8 cellular contexts compared by ENCODE assay signal in genomic region chr9:127166651-127167524, GRCh38. TPM values are rescaled to one million over a fixed set of nuclear protein-coding genes. Genes with fewer than 3 reads are reported as not detected.
DNase-seq lines count a peak whose midpoint lies in the region; ATAC-seq and TF ChIP-seq lines count a peak whose summit lies in the region.

No MANE protein-coding gene starts in this region.

- H3K9me3 ChIP-seq in HCT116 (ENCODE audit: control insufficient read depth in 1 of 2, insufficient read depth in 1 of 2, low read depth in 1 of 2, low read length in 2 of 2) (no peaks in the 10 kb centered on the region), fibroblast of lung (ENCODE audit: control insufficient read depth, insufficient read depth, low read depth, low read length) (no peaks in the 10 kb centered on the region)
- H3K9me3 ChIP-seq in CD4-positive, alpha-beta memory T cell (ENCODE audit: control insufficient read depth in 1 of 2, low read length in 2 of 2), result no peaks in the 10 kb centered on the region

- H3K27me3 Mint-ChIP-seq in CD4-positive, alpha-beta memory T cell, result no peaks in the 10 kb centered on the region

- H2BK5ac ChIP-seq in mesendoderm (ENCODE audit: low read length), result no peak overlapping the region

- ATAC-seq in GM18511 (IDR thresholded peaks at IDR 0.05; ENCODE audit: unreplicated experiment) (peak; percentile 68), HCT116 (peak; percentile 85)

- no peak overlapping the region for H3K4ac ChIP-seq in mesendoderm (ENCODE audit: low read depth, low read length)

- intact Hi-C loops in HCT116 (cut with micrococcal nuclease), result no loop called here
- intact Hi-C loops in CD4-positive, alpha-beta memory T cell (cut with micrococcal nuclease), result loop anchor here (10.0 kb wide), 1 partner anchor 102 kb away; no protein-coding TSS in a partner anchor

- peak; percentile 47 for DNase-seq in HCT116 (ENCODE audit: low read depth, low spot score)
- peak; percentile 94 for DNase-seq in NB4 (ENCODE audit: low read depth)
- peak; percentile 36 to 59 for DNase-seq in fibroblast of lung (ENCODE audit: low read depth in 2 of 2)
- no peak for DNase-seq in mesendoderm
- no peak for DNase-seq in CD4-positive, alpha-beta memory T cell
- DNase-seq in pons (ENCODE audit: low spot score), result no peak
- no peak for DNase-seq in medulla oblongata (ENCODE audit: extremely low spot score)

- H4K5ac ChIP-seq in mesendoderm (ENCODE audit: low read length), result no peak overlapping the region

- no TSS peak for BruUV-seq in HCT116 (replicated peaks; lab: Mats Ljungman, UMichigan)

- no peaks in the 10 kb centered on the region for H3K79me2 ChIP-seq in HCT116 (ENCODE audit: insufficient read depth, low read length)
- no peaks in the 10 kb centered on the region for H3K79me2 ChIP-seq in fibroblast of lung (ENCODE audit: control insufficient read depth, insufficient read depth, low read length)
- H3K79me2 ChIP-seq in mesendoderm (ENCODE audit: control insufficient read depth, insufficient read depth, low read length), result no peaks in the 10 kb centered on the region

- no peak for TF ChIP-seq RAD21 in HCT116 (IDR thresholded peaks at IDR 0.05; ENCODE audit: low read depth)

- no peak overlapping the region for H3K27ac ChIP-seq in HCT116 (ENCODE audit: low read depth, low read length)
- H3K27ac ChIP-seq in fibroblast of lung (ENCODE audit: insufficient read depth, low read length), result no peak overlapping the region
- H3K27ac ChIP-seq in mesendoderm (ENCODE audit: low read depth, low read length), result no peak overlapping the region
- no peak overlapping the region for H3K27ac ChIP-seq in CD4-positive, alpha-beta memory T cell (ENCODE audit: low read depth, low read length)

- H3K4me1 Mint-ChIP-seq in CD4-positive, alpha-beta memory T cell, result peaks cover 7 to 21% (median 16%) of the 10 kb centered on the region in 4 donors

- H4K20me1 ChIP-seq in HCT116 (ENCODE audit: insufficient read depth) (no peaks in the 10 kb centered on the region), fibroblast of lung (ENCODE audit: control insufficient read depth, extremely low read depth, insufficient read depth, low read length) (no peaks in the 10 kb centered on the region)

- H3K4me2 ChIP-seq in HCT116 (ENCODE audit: low read length) (peak overlapping the region; percentile 62), fibroblast of lung (ENCODE audit: extremely low read depth, insufficient read depth, low read length) (no peak overlapping the region), mesendoderm (ENCODE audit: low read length) (no peak overlapping the region)

- no peak overlapping the region for H4K8ac ChIP-seq in mesendoderm (ENCODE audit: low read depth, low read length)

- no peaks in the 10 kb centered on the region for H3K36me3 ChIP-seq in HCT116 (ENCODE audit: control insufficient read depth in 1 of 2, insufficient read depth in 2 of 2, low read length in 2 of 2)
- no peaks in the 10 kb centered on the region for H3K36me3 ChIP-seq in fibroblast of lung (ENCODE audit: control insufficient read depth, insufficient read depth, low read length)
- no peaks in the 10 kb centered on the region for H3K36me3 ChIP-seq in mesendoderm (ENCODE audit: control insufficient read depth, insufficient read depth, low read length)
- no peaks in the 10 kb centered on the region for H3K36me3 ChIP-seq in CD4-positive, alpha-beta memory T cell (ENCODE audit: insufficient read depth, low read length)

- H3K9me3 Mint-ChIP-seq in CD4-positive, alpha-beta memory T cell, result no peaks in the 10 kb centered on the region

- TF ChIP-seq CTCF in HCT116 (IDR thresholded peaks at IDR 0.05 in 2 of 3, conservative IDR thresholded peaks at IDR 0.05 in 1 of 3; ENCODE audit: borderline replicate concordance in 1 of 3, insufficient read depth in 1 of 3, low read depth in 2 of 3, low read length in 2 of 3) (no peak), NB4 (IDR thresholded peaks at IDR 0.05; ENCODE audit: low read depth, low read length) (no peak), fibroblast of lung (conservative IDR thresholded peaks at IDR 0.05 in 1 of 2, IDR thresholded peaks at IDR 0.05 in 1 of 2; ENCODE audit: low read depth in 1 of 2, low read length in 2 of 2) (no peak)

- peak overlapping the region in 2 of 7 donors; percentile 52 to 91 for H3K27ac Mint-ChIP-seq in CD4-positive, alpha-beta memory T cell

- no peak overlapping the region for H2BK15ac ChIP-seq in mesendoderm (replicated peaks; ENCODE audit: low read depth)

- H2AFZ ChIP-seq in HCT116 (ENCODE audit: low read depth, low read length, poor library complexity, severe bottlenecking) (no peak overlapping the region), fibroblast of lung (ENCODE audit: low read length) (no peak overlapping the region)

- H3K4me3 ChIP-seq in HCT116 (replicated peaks in 1 of 2; ENCODE audit: low read depth in 1 of 2, low read length in 2 of 2) (peak overlapping the region in 1 of 2 experiments; percentile 34; a peak in 2 of 4 replicates), NB4 (ENCODE audit: low read depth, low read length) (no peak overlapping the region), fibroblast of lung (replicated peaks in 1 of 4; ENCODE audit: control extremely low read depth in 1 of 4, insufficient read depth in 1 of 4, low read depth in 3 of 4, low read length in 4 of 4) (no peak overlapping the region), mesendoderm (ENCODE audit: low read length) (no peak overlapping the region)
- H3K4me3 ChIP-seq in CD4-positive, alpha-beta memory T cell (ENCODE audit: low read length in 2 of 2), result no peak overlapping the region

- peaks cover 13 to 42% of the 10 kb centered on the region in 2 experiments for H3K4me1 ChIP-seq in HCT116 (ENCODE audit: control insufficient read depth in 1 of 2, insufficient read depth in 2 of 2, low read length in 2 of 2)
- peaks cover 10% of the 10 kb centered on the region for H3K4me1 ChIP-seq in fibroblast of lung (ENCODE audit: control insufficient read depth, extremely low read depth, insufficient read depth, low read length)
- no peaks in the 10 kb centered on the region for H3K4me1 ChIP-seq in mesendoderm (ENCODE audit: control insufficient read depth, low read depth, low read length)
- peaks cover 18% of the 10 kb centered on the region for H3K4me1 ChIP-seq in CD4-positive, alpha-beta memory T cell (ENCODE audit: insufficient read depth, low read length)

- no peak overlapping the region for H3K18ac ChIP-seq in mesendoderm (ENCODE audit: low read length)

- H3K27me3 ChIP-seq in HCT116 (ENCODE audit: insufficient read depth, low read length), result no peaks in the 10 kb centered on the region
- H3K27me3 ChIP-seq in fibroblast of lung (ENCODE audit: control insufficient read depth, insufficient read depth, low read length), result no peaks in the 10 kb centered on the region
- H3K27me3 ChIP-seq in mesendoderm (ENCODE audit: insufficient read depth, low read length, poor library complexity), result no peaks in the 10 kb centered on the region
- no peaks in the 10 kb centered on the region for H3K27me3 ChIP-seq in CD4-positive, alpha-beta memory T cell (ENCODE audit: insufficient read depth, low read length)

- H3K36me3 Mint-ChIP-seq in CD4-positive, alpha-beta memory T cell, result peaks cover 0 to 27% of the 10 kb centered on the region in 2 donors

- RAD21 ChIA-PET in HCT116 (lab: Charles Lee; ENCODE audit: low non-redundant PET in 1 of 2, low total read pairs in 2 of 2, uncharacterized antibody in 2 of 2, unreplicated experiment in 2 of 2), result interaction anchor here in 1 of 2 experiments (0.7 kb wide), 1 partner anchor 252 kb away, joined by 5 read pairs; the partner anchor contains the start of gene RALGPS1

- POLR2A ChIA-PET in HCT116 (lab: Charles Lee), result interaction anchor here (1.4 kb wide), 1 partner anchor 19 kb away, joined by 3 read pairs; no protein-coding TSS in a partner anchor
- POLR2A ChIA-PET in CD4-positive, alpha-beta memory T cell (lab: Charles Lee; ENCODE audit: partially characterized antibody), result no interaction called here

- no CpG with 5 or more reads among the region's 12 CpGs for WGBS in mesendoderm (ENCODE audit: extremely low coverage, insufficient coverage, low lambda C conversion rate)

- no peak overlapping the region for H2BK120ac ChIP-seq in mesendoderm (ENCODE audit: low read depth, low read length)

- H3K79me1 ChIP-seq in mesendoderm (ENCODE audit: low read length), result no peaks in the 10 kb centered on the region

- H3K4me3 Mint-ChIP-seq in CD4-positive, alpha-beta memory T cell, result no peak overlapping the region

- no peak overlapping the region for H3K56ac ChIP-seq in mesendoderm (ENCODE audit: low read length)

- no peak for TF ChIP-seq POLR2A in HCT116 (IDR thresholded peaks at IDR 0.05; ENCODE audit: borderline replicate concordance, extremely low read depth, insufficient read depth, insufficient read length)
- TF ChIP-seq POLR2A in NB4 (IDR thresholded peaks at IDR 0.05; ENCODE audit: extremely low read depth, insufficient read length), result no peak

- H3K23ac ChIP-seq in mesendoderm (ENCODE audit: low read length), result no peak overlapping the region

- no peak overlapping the region for H2AK5ac ChIP-seq in mesendoderm (ENCODE audit: low read length)

- H3K9me2 ChIP-seq in HCT116 (ENCODE audit: insufficient read depth), result no peaks in the 10 kb centered on the region

- H3K9ac ChIP-seq in HCT116 (ENCODE audit: low read length) (no peak overlapping the region), fibroblast of lung (ENCODE audit: insufficient read depth, low read length) (no peak overlapping the region), mesendoderm (ENCODE audit: low read length) (no peak overlapping the region)

- CTCF ChIA-PET in HCT116 (lab: Charles Lee), result interaction anchor here (1.0 to 1.4 kb wide), 2 partner anchors 201 to 226 kb away, joined by 3 to 4 read pairs; no protein-coding TSS in a partner anchor
- CTCF ChIA-PET in CD4-positive, alpha-beta memory T cell (lab: Charles Lee; ENCODE audit: partially characterized antibody), result interaction anchor here (0.9 kb wide), 1 partner anchor 226 kb away, joined by 3 read pairs; no protein-coding TSS in a partner anchor

TF ChIP-seq in HCT116, 20 proteins besides CTCF, POLR2A, EP300 and RAD21 (continues in another document):
- peak; percentile 82 for TF ChIP-seq JUND (IDR thresholded peaks at IDR 0.05)
- TF ChIP-seq CBX3 (IDR thresholded peaks at IDR 0.05; ENCODE audit: low read depth), result peak; percentile 89
- no peak for TF ChIP-seq ELF1 (IDR thresholded peaks at IDR 0.05; ENCODE audit: borderline replicate concordance, low read depth)
- peak; percentile 68; the same call in 1 of the 2 replicates for TF ChIP-seq CEBPB (IDR thresholded peaks at IDR 0.05; ENCODE audit: low read depth)
- no peak; the same call in 1 of the 2 replicates for TF ChIP-seq ATF3 (IDR thresholded peaks at IDR 0.05)

RNA-seq across cellular contexts. Expression of gene ANGPTL2, which starts 44.5 kb away (rescaled TPM):
- total RNA-seq in HCT116 (2021; ENCODE audit: unreplicated experiment) (0.20 TPM), fibroblast of lung (108 and 163 TPM in 2 replicates)
- 0.01 and 0.04 TPM in 2 replicates for polyA plus RNA-seq in HCT116 (2012)
- polyA plus RNA-seq in fibroblast of lung, result 56.9 and 128 TPM in 2 replicates
- 57.6 and 130 TPM in 2 replicates for polyA plus RNA-seq in fibroblast of lung (2012)
- 60.0 and 118 TPM in 2 replicates for polyA minus RNA-seq in fibroblast of lung (ENCODE audit: low replicate concordance)
- 5.8 TPM for polyA plus RNA-seq in mesendoderm (2013, experiment 1 of 2)
- 6.1 TPM for polyA plus RNA-seq in mesendoderm (2013, experiment 2 of 2)
- not detected for total RNA-seq in CD4-positive, alpha-beta memory T cell
- not detected for polyA plus RNA-seq in CD4-positive, alpha-beta memory T cell

Comparison
In these comparisons a context has a peak if more than half of its experiments do, and no peak if none do; other contexts are left out.
1. DNase-seq: peak in HCT116 (single experiment), NB4 (single experiment) and fibroblast of lung (2 of 2); none in mesendoderm (single experiment), CD4-positive, alpha-beta memory T cell (0 of 5), pons (single experiment) and medulla oblongata (single experiment).
2. RNA of gene ANGPTL2, which starts 44.5 kb away (total RNA-seq): 108 to 163 TPM in fibroblast of lung; 0.20 TPM in HCT116 (single experiment) and not detected in CD4-positive, alpha-beta memory T cell; every median in the first group is over 10 times any median in the second.